Comparison of ENCODE assay signal across 1 cellular context in the genomic region with DNA sequence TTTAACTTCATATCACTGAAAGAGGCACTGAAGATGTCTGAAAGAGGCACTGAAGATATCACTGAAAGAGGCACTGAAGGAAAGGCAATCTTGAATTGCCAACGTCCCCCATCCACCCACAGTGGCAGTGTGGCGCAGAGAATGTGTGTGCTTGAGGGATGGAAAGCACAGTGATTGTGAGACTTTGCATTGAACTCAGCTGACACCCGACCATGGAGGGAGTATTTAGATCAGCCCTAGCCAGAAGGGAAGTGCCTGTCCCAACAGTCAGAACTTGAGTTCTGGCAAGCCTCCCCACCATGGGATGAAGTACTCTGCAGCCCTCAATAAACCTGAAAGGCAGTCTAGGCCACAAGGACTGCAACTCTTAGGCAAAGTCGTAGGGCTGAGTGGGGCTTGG.
TF ChIP-seq lines count a peak whose summit lies in the region.

No MANE protein-coding gene starts in this region.

TF ChIP-seq in IMR-90, 13 proteins besides CTCF, POLR2A, EP300 and RAD21 (continued from another document):
- TF ChIP-seq USF2 (IDR thresholded peaks at IDR 0.05; ENCODE audit: low read depth, low read length) = no peak
- no peak for TF ChIP-seq SMC3 (IDR thresholded peaks at IDR 0.05; ENCODE audit: low read depth, low read length)
- no peak for TF ChIP-seq RCOR1 (IDR thresholded peaks at IDR 0.05; ENCODE audit: insufficient replicate concordance, low read length)
- TF ChIP-seq FOS (IDR thresholded peaks at IDR 0.05; ENCODE audit: low read depth, low read length) = no peak
- TF ChIP-seq CHD1 (IDR thresholded peaks at IDR 0.05; ENCODE audit: low read depth, low read length) = no peak
- TF ChIP-seq NFE2L2 (IDR thresholded peaks at IDR 0.05; ENCODE audit: low read depth, low read length) = no peak
- TF ChIP-seq ELK1 (IDR thresholded peaks at IDR 0.05; ENCODE audit: borderline replicate concordance, low read depth, low read length) = no peak
- no peak for TF ChIP-seq RFX5 (IDR thresholded peaks at IDR 0.05; ENCODE audit: low read depth, low read length)
- no peak for TF ChIP-seq CEBPB (IDR thresholded peaks at IDR 0.05; ENCODE audit: low read depth, low read length)
- TF ChIP-seq MAZ (IDR thresholded peaks at IDR 0.05; ENCODE audit: borderline replicate concordance, low read depth, low read length) = no peak
TF ChIP-seq in IMR-90: peak in this region for 0.
